Comparison of ENCODE assay signal across 33 cellular contexts in genomic region chr1:58548381-58548780, GRCh38. TPM values are rescaled to one million over a fixed set of nuclear protein-coding genes. Genes with fewer than 3 reads are reported as not detected.
DNase-seq lines count a peak whose midpoint lies in the region; ATAC-seq and TF ChIP-seq lines count a peak whose summit lies in the region.
"Had no signal": no experiment of that assay in that cellular context is flagged by ENCODE, and none has a peak within 500 bp of the region (broad histone marks: within the 10 kb centered on the region; RNA-seq: fewer than 3 reads in every experiment).

No MANE protein-coding gene starts in this region.

- peak overlapping the region; percentile 31 for H2AK5ac ChIP-seq in mesenchymal stem cell (ENCODE audit: low read length, severe bottlenecking)

- peaks cover 6% of the 10 kb centered on the region for H3K79me1 ChIP-seq in mesenchymal stem cell (replicated peaks; ENCODE audit: low read length, poor library complexity, severe bottlenecking)

- H3K9ac ChIP-seq in mesenchymal stem cell (ENCODE audit: low read length), result no peak overlapping the region

- no peak overlapping the region for H3K14ac ChIP-seq in mesenchymal stem cell (ENCODE audit: low read length in 2 of 2)

- H3K23ac ChIP-seq in mesenchymal stem cell (ENCODE audit: low read length in 2 of 2), result no peak overlapping the region

- H4K91ac ChIP-seq in mesenchymal stem cell (ENCODE audit: low read length), result no peak overlapping the region

- H3K4ac ChIP-seq in mesenchymal stem cell (ENCODE audit: low read depth in 1 of 2, low read length in 2 of 2), result no peak overlapping the region

- no peak for DNase-seq in CD4-positive, alpha-beta T cell
- peak; percentile 59 for DNase-seq in MV-4-11 (lab: John Stamatoyannopoulos, UW)
- DNase-seq in OCI-M1 (lab: John Stamatoyannopoulos, UW), result peak; percentile 58
- DNase-seq in mesenchymal stem cell, result peak; percentile 6
- DNase-seq in NCI-H187 treated with DMSO at 0.1 percent for 48 hours (lab: John Stamatoyannopoulos, UW), result no peak
- DNase-seq in NCI-H1105 treated with DMSO at 0.1 percent for 48 hours (lab: John Stamatoyannopoulos, UW), result no peak
- no peak for DNase-seq in CD1c-positive myeloid dendritic cell (ENCODE audit: extremely low spot score)
- DNase-seq: activated CD4-positive, alpha-beta T cell treated with anti-CD3 and anti-CD28 coated beads, Interleukin-2, amount 50 U/mL, for 1 hour; activated CD8-positive, alpha-beta memory T cell treated with anti-CD3 and anti-CD28 coated beads, Interleukin-2, amount 10 ng/mL, durations not matched to agents 7 days and 5 days; activated naive CD4-positive, alpha-beta T cell treated with anti-CD3 and anti-CD28 coated beads, Interleukin-2, amount 10 ng/mL, durations not matched to agents 7 days and 5 days; C1 segment of cervical spinal cord; effector memory CD8-positive, alpha-beta T cell; EL; hippocampal formation; left ventricle myocardium inferior; naive thymus-derived CD4-positive, alpha-beta T cell; NCI-H1694 treated with DMSO at 0.1 percent for 48 hours; NCI-H345; NK-92 treated with Interleukin-12 subunit alpha and Interleukin-12 subunit beta, amount 100 ng/mL, for 24 hours; right cardiac atrium; RPMI8226; stimulated activated CD4-positive, alpha-beta T cell treated with anti-CD3 and anti-CD28 coated beads, Interleukin-12 subunit alpha, Interleukin-12 subunit beta, amount 100 ng/mL, for 4 hours; stimulated activated CD4-positive, alpha-beta T cell treated with anti-CD3 and anti-CD28 coated beads, Interleukin-4, amount 100 ng/mL, for 4 hours; stimulated activated naive CD4-positive, alpha-beta T cell treated with Interleukin-2 at 50 U/mL for 16 hours; T-helper 9 cell; WERI-Rb-1 had no signal

- H3K4me2 ChIP-seq in mesenchymal stem cell (ENCODE audit: low read length, poor library complexity, severe bottlenecking), result no peak overlapping the region

- no peak overlapping the region for H2BK12ac ChIP-seq in mesenchymal stem cell (ENCODE audit: low read length in 2 of 2)

- no peak overlapping the region for H3K27ac Mint-ChIP-seq in CD4-positive, alpha-beta T cell
- H3K27ac Mint-ChIP-seq: activated CD8-positive, alpha-beta memory T cell treated with anti-CD3 and anti-CD28 coated beads, Interleukin-2, amount 10 ng/mL, durations not matched to agents 7 days and 5 days; activated naive CD4-positive, alpha-beta T cell treated with anti-CD3 and anti-CD28 coated beads, Interleukin-2, amount 10 ng/mL, durations not matched to agents 7 days and 5 days; effector memory CD8-positive, alpha-beta T cell had no signal

- peaks cover 8% of the 10 kb centered on the region for H3K27me3 Mint-ChIP-seq in CD4-positive, alpha-beta T cell

- H3K9me3 Mint-ChIP-seq in CD4-positive, alpha-beta T cell, result no peaks in the 10 kb centered on the region
- H3K9me3 Mint-ChIP-seq: activated naive CD4-positive, alpha-beta T cell treated with anti-CD3 and anti-CD28 coated beads, Interleukin-2, amount 10 ng/mL, durations not matched to agents 7 days and 5 days; effector memory CD8-positive, alpha-beta T cell; naive thymus-derived CD4-positive, alpha-beta T cell had no signal

- peaks cover 7% of the 10 kb centered on the region for H3K4me1 ChIP-seq in mesenchymal stem cell (ENCODE audit: control insufficient read depth, insufficient read depth, low read depth, low read length)

- H3K18ac ChIP-seq in mesenchymal stem cell (ENCODE audit: low read depth in 1 of 2, low read length in 2 of 2), result no peak overlapping the region

- H3K9me3 ChIP-seq in CD4-positive, alpha-beta T cell (ENCODE audit: control insufficient read depth, low read length), result no peaks in the 10 kb centered on the region
- no peaks in the 10 kb centered on the region for H3K9me3 ChIP-seq in mesenchymal stem cell (ENCODE audit: control insufficient read depth, low read length)
- H3K9me3 ChIP-seq: left ventricle myocardium inferior, thoracic aorta, vagina had no signal

- no peak overlapping the region for H3K27ac ChIP-seq in CD4-positive, alpha-beta T cell (ENCODE audit: low read depth, low read length)
- H3K27ac ChIP-seq in mesenchymal stem cell (ENCODE audit: low read length, poor library complexity, severe bottlenecking), result no peak overlapping the region
- H3K27ac ChIP-seq: coronary artery, left ventricle myocardium inferior, thoracic aorta, vagina, WERI-Rb-1 had no signal

- no peak overlapping the region for H2BK5ac ChIP-seq in mesenchymal stem cell (ENCODE audit: low read depth, low read length, poor library complexity, severe bottlenecking)

- intact Hi-C loops in CD4-positive, alpha-beta T cell (cut with DNase I, micrococcal nuclease), result loop anchor here (5.0 to 10.0 kb wide), 4 partner anchors 106 to 746 kb away; partner anchors contain the start of genes FGGY (in 1 of the 2), JUN (in 1 of the 2) and MYSM1 (in 1 of the 2)

- peaks cover 30% of the 10 kb centered on the region for H3K4me1 Mint-ChIP-seq in CD4-positive, alpha-beta T cell (ENCODE audit: low read depth)

- H3K36me3 Mint-ChIP-seq in CD4-positive, alpha-beta T cell (ENCODE audit: low read depth), result peaks cover 15% of the 10 kb centered on the region
- H3K36me3 Mint-ChIP-seq: activated naive CD4-positive, alpha-beta T cell treated with anti-CD3 and anti-CD28 coated beads, Interleukin-2, amount 10 ng/mL, durations not matched to agents 7 days and 5 days; naive thymus-derived CD4-positive, alpha-beta T cell had no signal

- ATAC-seq in CD4-positive, alpha-beta T cell (ENCODE audit: poor library complexity), result no peak
- no peak for ATAC-seq in HG02981 (IDR thresholded peaks at IDR 0.05; ENCODE audit: unreplicated experiment)
- ATAC-seq: activated CD8-positive, alpha-beta memory T cell treated with anti-CD3 and anti-CD28 coated beads, Interleukin-2, amount 10 ng/mL, durations not matched to agents 7 days and 5 days; effector memory CD8-positive, alpha-beta T cell; esophagus mucosa; naive thymus-derived CD4-positive, alpha-beta T cell; right cardiac atrium; SK-N-SH treated with all-trans-retinoic acid at 6 μM for 48 hours had no signal

- H3K36me3 ChIP-seq in mesenchymal stem cell (ENCODE audit: control insufficient read depth in 1 of 2, insufficient read depth in 2 of 2, low read depth in 1 of 2, low read length in 2 of 2), result no peaks in the 10 kb centered on the region
- H3K36me3 ChIP-seq: left ventricle myocardium inferior, thoracic aorta, vagina, WERI-Rb-1 had no signal

- no peak for TF ChIP-seq CTCF in CD4-positive, alpha-beta T cell (IDR thresholded peaks at IDR 0.05)

- peak overlapping the region; percentile 26 for H3K4me3 Mint-ChIP-seq in CD4-positive, alpha-beta T cell
- H3K4me3 Mint-ChIP-seq: activated CD8-positive, alpha-beta memory T cell treated with anti-CD3 and anti-CD28 coated beads, Interleukin-2, amount 10 ng/mL, durations not matched to agents 7 days and 5 days; activated naive CD4-positive, alpha-beta T cell treated with anti-CD3 and anti-CD28 coated beads, Interleukin-2, amount 10 ng/mL, durations not matched to agents 7 days and 5 days; effector memory CD8-positive, alpha-beta T cell; naive thymus-derived CD4-positive, alpha-beta T cell had no signal

- no peak overlapping the region for H2BK120ac ChIP-seq in mesenchymal stem cell (ENCODE audit: low read depth, low read length)

- POLR2A ChIA-PET in CD4-positive, alpha-beta T cell (lab: Charles Lee), result no interaction called here

- CTCF ChIA-PET in CD4-positive, alpha-beta T cell (lab: Charles Lee), result interaction anchor here (4.3 kb wide), 1 partner anchor 32 kb away, joined by 84 read pairs; no protein-coding TSS in a partner anchor

- no peak overlapping the region for H4K8ac ChIP-seq in mesenchymal stem cell (ENCODE audit: low read length)

- no peak overlapping the region for H2AFZ ChIP-seq in mesenchymal stem cell (ENCODE audit: low read depth, low read length)

- WGBS in mesenchymal stem cell, result 66% methylated on average over 1 of the region's 2 CpGs

- no peak overlapping the region for H2BK15ac ChIP-seq in mesenchymal stem cell (ENCODE audit: low read depth, poor library complexity, severe bottlenecking)

- H3K4me3 ChIP-seq in mesenchymal stem cell (ENCODE audit: insufficient read depth in 1 of 2, low read depth in 1 of 2, low read length in 2 of 2), result no peak overlapping the region
- H3K4me3 ChIP-seq: coronary artery, left ventricle myocardium inferior, thoracic aorta, vagina had no signal

- H3K27me3 ChIP-seq in CD4-positive, alpha-beta T cell (ENCODE audit: control insufficient read depth, insufficient read depth, low read length), result no peaks in the 10 kb centered on the region
- no peaks in the 10 kb centered on the region for H3K27me3 ChIP-seq in mesenchymal stem cell (ENCODE audit: control insufficient read depth in 1 of 2, insufficient read depth in 1 of 2, low read length in 2 of 2)
- H3K27me3 ChIP-seq: vagina had no signal

RNA-seq across cellular contexts. Expression of gene OMA1, which starts 1.9 kb away (rescaled TPM):
- total RNA-seq in CD4-positive, alpha-beta T cell, result 10 to 100 TPM; 23.7 to 27.7 TPM
- polyA plus RNA-seq in mesenchymal stem cell (2013, experiment 1 of 2), result 6.1 TPM
- polyA plus RNA-seq in mesenchymal stem cell (2013, experiment 2 of 2), result 6.3 TPM

RNA-seq across cellular contexts. Expression of gene TACSTD2, which starts 28.7 kb away (rescaled TPM):
- under 1 TPM; 0.36 TPM for total RNA-seq in CD4-positive, alpha-beta T cell
- 0.08 TPM for polyA plus RNA-seq in mesenchymal stem cell (2013, experiment 1 of 2)
- polyA plus RNA-seq in mesenchymal stem cell (2013, experiment 2 of 2), result 0.12 TPM
- total RNA-seq: activated CD8-positive, alpha-beta memory T cell treated with anti-CD3 and anti-CD28 coated beads, Interleukin-2, amount 10 ng/mL, durations not matched to agents 7 days and 5 days; H4 had no signal
- polyA plus RNA-seq: naive thymus-derived CD4-positive, alpha-beta T cell had no signal

Comparison
In these comparisons a context has a peak if more than half of its experiments do, and no peak if none do; other contexts are left out.
1. DNase-seq: peak in MV-4-11 (single experiment), OCI-M1 (single experiment) and mesenchymal stem cell (single experiment); none in CD4-positive, alpha-beta T cell (0 of 10), NCI-H187 treated with DMSO at 0.1 percent for 48 hours (single experiment), NCI-H1105 treated with DMSO at 0.1 percent for 48 hours (single experiment) and CD1c-positive myeloid dendritic cell (single experiment).